8 cellular contexts compared by ENCODE assay signal in the genomic region with DNA sequence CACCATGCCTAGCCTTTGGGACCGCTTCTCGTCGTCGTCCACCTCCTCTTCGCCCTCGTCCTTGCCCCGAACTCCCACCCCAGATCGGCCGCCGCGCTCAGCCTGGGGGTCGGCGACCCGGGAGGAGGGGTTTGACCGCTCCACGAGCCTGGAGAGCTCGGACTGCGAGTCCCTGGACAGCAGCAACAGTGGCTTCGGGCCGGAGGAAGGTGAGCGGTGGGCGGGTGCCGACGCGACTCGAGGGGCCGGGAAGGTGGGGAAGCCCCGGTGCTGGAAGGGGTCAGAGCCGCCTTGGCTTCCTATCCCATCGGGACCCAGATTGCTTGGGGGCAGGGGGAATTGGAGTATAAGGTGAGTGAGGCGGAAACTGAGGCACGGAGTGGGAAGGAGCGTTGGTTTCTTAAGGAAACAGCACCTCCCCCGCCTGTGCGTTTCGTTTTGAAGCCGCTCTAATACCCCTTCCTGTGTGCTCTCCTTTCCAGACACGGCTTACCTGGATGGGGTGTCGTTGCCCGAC. TPM values are rescaled to one million over a fixed set of nuclear protein-coding genes. Genes with fewer than 3 reads are reported as not detected.
A peak's percentile ranks its signal among the peaks of the same experiment; 100 is the strongest.
DNase-seq lines count a peak whose midpoint lies in the region; ATAC-seq and TF ChIP-seq lines count a peak whose summit lies in the region.

No MANE protein-coding gene starts in this region.

- H2BK120ac ChIP-seq in mesenchymal stem cell (ENCODE audit: low read depth, low read length) = no peak overlapping the region

- peak overlapping the region; percentile 83 to 98 for H3K18ac ChIP-seq in mesenchymal stem cell (ENCODE audit: low read depth in 1 of 2, low read length in 2 of 2)

- no peak for TF ChIP-seq CTCF in GM06990 (IDR thresholded peaks at IDR 0.05; ENCODE audit: insufficient read depth, low read length, poor library complexity, severe bottlenecking)
- TF ChIP-seq CTCF in cardiac fibroblast (IDR thresholded peaks at IDR 0.05; ENCODE audit: low read depth, low read length) = no peak

- H3K79me1 ChIP-seq in mesenchymal stem cell (replicated peaks; ENCODE audit: low read length, poor library complexity, severe bottlenecking) = peaks cover 2% of the 10 kb centered on the region

- peak overlapping the region; percentile 11; the same call in 1 of the 2 replicates for H3K27ac ChIP-seq in HUES6 (ENCODE audit: low read depth, low read length)
- H3K27ac ChIP-seq in mesenchymal stem cell (ENCODE audit: low read length, poor library complexity, severe bottlenecking) = peak overlapping the region; percentile 94
- H3K27ac ChIP-seq in urinary bladder (ENCODE audit: low read depth) = peak overlapping the region; percentile 98

- DNase-seq in GM06990 (ENCODE audit: extremely low read depth, insufficient read length) = no peak
- DNase-seq in cardiac fibroblast (ENCODE audit: low read depth in 2 of 2) = peak in 1 of 2 donors; percentile 59
- no peak for DNase-seq in mesenchymal stem cell
- DNase-seq in GOT3 (lab: John Stamatoyannopoulos, UW) = no peak

- peak overlapping the region; percentile 29 for H4K8ac ChIP-seq in mesenchymal stem cell (ENCODE audit: low read length)

- H3K4me2 ChIP-seq in mesenchymal stem cell (ENCODE audit: low read length, poor library complexity, severe bottlenecking) = peak overlapping the region; percentile 79

- peak overlapping the region; percentile 96 for H2BK5ac ChIP-seq in mesenchymal stem cell (ENCODE audit: low read depth, low read length, poor library complexity, severe bottlenecking)

- peak overlapping the region in 1 of 2 experiments; percentile 68 for H2BK12ac ChIP-seq in mesenchymal stem cell (ENCODE audit: low read length in 2 of 2)

- 2% methylated on average over 40 of the region's 40 CpGs for WGBS in mesenchymal stem cell
- under 1% methylated on average over 40 of the region's 40 CpGs for WGBS in urinary bladder

- H3K27me3 ChIP-seq in GM06990 (replicated peaks; ENCODE audit: control insufficient read depth, insufficient read depth, low read length) = no peaks in the 10 kb centered on the region
- no peaks in the 10 kb centered on the region for H3K27me3 ChIP-seq in HUES6 (ENCODE audit: control insufficient read depth, insufficient read depth, low read length)
- H3K27me3 ChIP-seq in mesenchymal stem cell (ENCODE audit: control insufficient read depth in 1 of 2, insufficient read depth in 1 of 2, low read length in 2 of 2) = no peaks in the 10 kb centered on the region

- H3K4me1 ChIP-seq in HUES6 (ENCODE audit: control insufficient read depth, insufficient read depth, low read length) = peaks cover 42% of the 10 kb centered on the region
- H3K4me1 ChIP-seq in mesenchymal stem cell (ENCODE audit: control insufficient read depth, insufficient read depth, low read depth, low read length) = peaks cover 22% of the 10 kb centered on the region
- H3K4me1 ChIP-seq in urinary bladder (ENCODE audit: insufficient read depth) = no peaks in the 10 kb centered on the region

- peak overlapping the region in 1 of 2 experiments; percentile 89 for H3K23ac ChIP-seq in mesenchymal stem cell (ENCODE audit: low read length in 2 of 2)

- H3K9ac ChIP-seq in HUES6 (ENCODE audit: low read length) = peak overlapping the region; percentile 88
- peak overlapping the region; percentile 89 for H3K9ac ChIP-seq in mesenchymal stem cell (ENCODE audit: low read length)

- no peak overlapping the region for H2BK15ac ChIP-seq in mesenchymal stem cell (ENCODE audit: low read depth, poor library complexity, severe bottlenecking)

- H4K91ac ChIP-seq in mesenchymal stem cell (ENCODE audit: low read length) = peak overlapping the region; percentile 81

- peak overlapping the region; percentile 3 to 95 for H3K4ac ChIP-seq in mesenchymal stem cell (ENCODE audit: low read depth in 1 of 2, low read length in 2 of 2)

- H3K14ac ChIP-seq in mesenchymal stem cell (ENCODE audit: low read length in 2 of 2) = peak overlapping the region in 1 of 2 experiments; percentile 95

- H2AFZ ChIP-seq in mesenchymal stem cell (ENCODE audit: low read depth, low read length) = no peak overlapping the region

- H3K9me3 ChIP-seq in HUES6 (ENCODE audit: control insufficient read depth, insufficient read depth, low read depth, low read length) = no peaks in the 10 kb centered on the region
- H3K9me3 ChIP-seq in mesenchymal stem cell (ENCODE audit: control insufficient read depth, low read length) = no peaks in the 10 kb centered on the region

- peaks cover 14% of the 10 kb centered on the region for H3K36me3 ChIP-seq in GM06990 (ENCODE audit: control insufficient read depth, insufficient read depth, low read length)
- peaks cover 17% of the 10 kb centered on the region for H3K36me3 ChIP-seq in HUES6 (ENCODE audit: control insufficient read depth, insufficient read depth, low read length)
- peaks cover 15 to 21% of the 10 kb centered on the region in 2 experiments for H3K36me3 ChIP-seq in mesenchymal stem cell (ENCODE audit: control insufficient read depth in 1 of 2, insufficient read depth in 2 of 2, low read depth in 1 of 2, low read length in 2 of 2)
- H3K36me3 ChIP-seq in urinary bladder (ENCODE audit: insufficient read depth) = no peaks in the 10 kb centered on the region

- H2AK5ac ChIP-seq in mesenchymal stem cell (ENCODE audit: low read length, severe bottlenecking) = no peak overlapping the region

- peak overlapping the region; percentile 98 for H3K4me3 ChIP-seq in GM06990 (replicated peaks; ENCODE audit: low read depth, low read length)
- peak overlapping the region; percentile 83 for H3K4me3 ChIP-seq in HUES6 (ENCODE audit: low read depth, low read length)
- peak overlapping the region; percentile 90 to 91 for H3K4me3 ChIP-seq in cardiac fibroblast (replicated peaks in 1 of 2; ENCODE audit: low read depth in 2 of 2, low read length in 2 of 2)
- peak overlapping the region; percentile 89 to 96 for H3K4me3 ChIP-seq in mesenchymal stem cell (ENCODE audit: insufficient read depth in 1 of 2, low read depth in 1 of 2, low read length in 2 of 2)
- peak overlapping the region; percentile 91 for H3K4me3 ChIP-seq in urinary bladder (ENCODE audit: low read depth, low read length)

- ATAC-seq in HG02840 (IDR thresholded peaks at IDR 0.05; ENCODE audit: low FRiP score, unreplicated experiment) (no peak), GM21576 (IDR thresholded peaks at IDR 0.05; ENCODE audit: unreplicated experiment) (no peak)

RNA-seq across cellular contexts. Expression of a gene that starts 0.5 kb away (rescaled TPM):
- 109 TPM for polyA plus RNA-seq in mesenchymal stem cell (2013, experiment 1 of 2)
- 107 TPM for polyA plus RNA-seq in mesenchymal stem cell (2013, experiment 2 of 2)
- total RNA-seq in urinary bladder = 137 TPM
- polyA plus RNA-seq in urinary bladder = 277 TPM

RNA-seq across cellular contexts. Expression of a gene that starts 58.2 kb away (rescaled TPM):
- 36.0 TPM for polyA plus RNA-seq in mesenchymal stem cell (2013, experiment 1 of 2)
- polyA plus RNA-seq in mesenchymal stem cell (2013, experiment 2 of 2) = 36.1 TPM
- total RNA-seq in urinary bladder = 33.5 TPM
- 29.7 TPM for polyA plus RNA-seq in urinary bladder

RNA-seq across cellular contexts. Expression of a gene that starts 58.5 kb away (rescaled TPM):
- 63.6 TPM for polyA plus RNA-seq in mesenchymal stem cell (2013, experiment 1 of 2)
- polyA plus RNA-seq in mesenchymal stem cell (2013, experiment 2 of 2) = 65.1 TPM
- total RNA-seq in urinary bladder = 82.4 TPM
- 157 TPM for polyA plus RNA-seq in urinary bladder

Comparison
In these comparisons a context has a peak if more than half of its experiments do, and no peak if none do; other contexts are left out.
1. H3K27ac ChIP-seq: peak in every context shown above with its lines; median percentile 98 in urinary bladder; 94 in mesenchymal stem cell; 11 in HUES6.